Comparison of ENCODE assay signal across 26 cellular contexts in genomic region chr5:97750576-97750975, GRCh38.
"Had no signal": no experiment of that assay in that cellular context is flagged by ENCODE, and none has a peak within 500 bp of the region (broad histone marks: within the 10 kb centered on the region; RNA-seq: fewer than 3 reads in every experiment).

No MANE protein-coding gene starts in this region.

- H3K4me3 ChIP-seq: coronary artery, heart left ventricle, lung, neural progenitor cell, pancreas, prostate gland, spleen, testis, tibial nerve, upper lobe of right lung, vagina had no signal

- ATAC-seq: esophagus mucosa; left lobe of liver; natural killer cell treated with Interleukin-12 subunit alpha and Interleukin-12 subunit beta and Interleukin-15 and Interleukin-18, amount 100 ng/mL, for 72 hours; pancreas; sciatic nerve; stimulated activated memory B cell treated with anti-CD40 and anti-IgM and Interleukin-4, amounts not matched to agents 10 μg/mL and 1 μg/mL and 100 μg/mL, for 72 hours; upper lobe of right lung had no signal

- H3K27ac ChIP-seq: coronary artery, neural progenitor cell, pancreas, prostate gland, spleen, testis, tibial nerve, upper lobe of right lung, vagina had no signal

- H3K27me3 ChIP-seq: heart left ventricle, neural progenitor cell, pancreas, spleen, testis, tibial nerve, upper lobe of right lung, vagina had no signal

- H3K36me3 ChIP-seq: heart left ventricle, neural progenitor cell, pancreas, prostate gland, spleen, tibial nerve, upper lobe of right lung, vagina had no signal

- H3K9me3 ChIP-seq: pancreas, prostate gland, testis, upper lobe of right lung, vagina had no signal

- DNase-seq: effector CD4-positive, alpha-beta T cell; endodermal cell; heart left ventricle; hippocampal formation; islet precursor cell; mesenchymal stem cell; midbrain; occipital lobe; pancreas; spleen; stimulated activated CD4-positive, alpha-beta T cell treated with anti-CD3 and anti-CD28 coated beads, Interleukin-15, amount 100 ng/mL, for 24 hours; stimulated activated CD4-positive, alpha-beta T cell treated with anti-CD3 and anti-CD28 coated beads, Interleukin-1b, Interleukin-23, amount 100 ng/mL, for 48 hours; stimulated activated CD4-positive, alpha-beta T cell treated with anti-CD3 and anti-CD28 coated beads, Interleukin-4, amount 100 ng/mL, for 24 hours; testis; upper lobe of right lung had no signal

- H3K4me1 ChIP-seq: neural progenitor cell, pancreas, prostate gland, spleen, testis, upper lobe of right lung, vagina had no signal
